Comparison of ENCODE assay signal across 1 cellular context in the genomic region with DNA sequence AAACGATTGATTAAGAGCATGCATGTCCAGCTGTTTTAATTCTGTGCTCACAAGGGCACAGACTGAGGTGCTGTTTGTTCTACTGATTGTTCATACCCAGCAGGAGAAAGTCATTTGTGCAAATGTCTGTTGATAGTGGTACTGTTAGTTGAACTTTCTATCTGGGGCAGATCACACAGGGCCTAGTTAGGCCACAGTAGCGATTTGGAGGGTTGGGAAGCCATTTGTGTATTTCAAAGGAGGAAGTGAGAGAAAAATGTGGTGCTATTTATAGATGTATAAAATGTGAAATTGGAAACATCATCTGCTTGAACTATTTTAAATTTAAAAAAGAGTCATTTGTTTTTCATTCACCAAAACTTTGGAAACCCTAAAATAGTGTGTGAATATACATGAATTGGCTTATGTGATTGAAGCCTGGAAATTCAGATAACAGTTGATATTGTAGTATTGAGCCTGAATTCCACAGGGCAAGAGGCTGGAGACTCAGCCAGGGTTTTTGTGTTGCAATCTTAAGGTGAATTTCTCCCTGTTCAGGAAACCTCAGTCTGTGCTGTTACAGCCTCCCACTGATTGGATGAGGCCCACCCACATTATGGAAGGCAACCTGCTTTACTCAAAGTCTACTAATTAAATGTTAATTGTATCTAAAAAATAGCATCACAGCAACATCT.
TF ChIP-seq lines count a peak whose summit lies in the region.

No MANE protein-coding gene starts in this region.

TF ChIP-seq in GM23338, 12 proteins besides CTCF, POLR2A, EP300 and RAD21 (continued from another document):
- TF ChIP-seq ZNF462 (CRISPR knock-in tag; IDR thresholded peaks at IDR 0.05): no peak
- TF ChIP-seq ZNF331 (CRISPR knock-in tag; IDR thresholded peaks at IDR 0.05; ENCODE audit: low read depth): no peak
- TF ChIP-seq NANOG (IDR thresholded peaks at IDR 0.05; ENCODE audit: borderline replicate concordance): no peak
- no peak for TF ChIP-seq ZNF114 (CRISPR knock-in tag; IDR thresholded peaks at IDR 0.05)
